29 cellular contexts compared by ENCODE assay signal in the genomic region with DNA sequence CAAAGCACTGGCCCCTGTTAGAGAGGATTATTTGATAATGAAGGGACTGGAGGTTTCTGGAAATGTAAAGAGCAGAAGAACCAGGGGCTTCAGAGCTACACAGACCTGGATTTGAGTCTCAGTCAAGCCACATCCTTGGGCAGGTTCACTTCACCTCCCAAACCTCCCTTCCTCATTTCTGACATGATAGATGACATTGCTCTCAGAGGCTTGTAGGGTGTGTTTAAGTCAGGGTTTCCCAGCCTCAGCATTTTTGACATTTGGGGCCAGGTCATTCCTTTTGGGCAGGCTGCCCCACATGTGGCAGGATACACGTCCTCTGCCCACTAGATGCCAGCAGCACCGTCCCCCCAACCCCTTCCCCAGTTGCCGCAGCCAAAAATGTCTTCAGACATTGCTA.
"Had no signal": no experiment of that assay in that cellular context is flagged by ENCODE, and none has a peak within 500 bp of the region (broad histone marks: within the 10 kb centered on the region; RNA-seq: fewer than 3 reads in every experiment).

No MANE protein-coding gene starts in this region.

- H3K79me2 ChIP-seq: hepatocyte had no signal

- H3K36me3 ChIP-seq: colonic mucosa, esophagus muscularis mucosa, esophagus squamous epithelium, gastrocnemius medialis, gastroesophageal sphincter, heart left ventricle, heart right ventricle had no signal

- ATAC-seq: effector memory CD8-positive, alpha-beta T cell; esophagus mucosa; foreskin keratinocyte; gastrocnemius medialis; gastroesophageal sphincter; heart left ventricle; heart right ventricle had no signal

- FAIRE-seq: endometrium, endothelial cell of umbilical vein, frontal cortex had no signal

- H2AFZ ChIP-seq: hepatocyte had no signal

- H3K4me3 Mint-ChIP-seq: dendritic cell treated with granulocyte-macrophage colony-stimulating factor and Interleukin-4, amounts not matched to agents 40 ng/mL and 50 ng/mL, for 4 days; effector memory CD8-positive, alpha-beta T cell; endodermal cell had no signal

- H3K9me3 Mint-ChIP-seq: dendritic cell treated with granulocyte-macrophage colony-stimulating factor and Interleukin-4, amounts not matched to agents 40 ng/mL and 50 ng/mL, for 4 days; effector memory CD8-positive, alpha-beta T cell; endodermal cell had no signal

- H3K27ac Mint-ChIP-seq: dendritic cell treated with granulocyte-macrophage colony-stimulating factor and Interleukin-4, amounts not matched to agents 40 ng/mL and 50 ng/mL, for 4 days; effector memory CD8-positive, alpha-beta T cell; endodermal cell had no signal

- H3K9me3 ChIP-seq: colonic mucosa, esophagus muscularis mucosa, esophagus squamous epithelium, gastrocnemius medialis, gastroesophageal sphincter, heart left ventricle, heart right ventricle had no signal

- H3K27ac ChIP-seq: colonic mucosa, coronary artery, dorsolateral prefrontal cortex, epithelial cell of prostate, esophagus muscularis mucosa, esophagus squamous epithelium, foreskin keratinocyte, gastrocnemius medialis, gastroesophageal sphincter, heart left ventricle, heart right ventricle, hepatocyte had no signal

- H3K4me1 ChIP-seq: colonic mucosa, esophagus muscularis mucosa, esophagus squamous epithelium, foreskin keratinocyte, gastrocnemius medialis, gastroesophageal sphincter, heart left ventricle, heart right ventricle had no signal

- H3K4me3 ChIP-seq: colonic mucosa, coronary artery, dorsolateral prefrontal cortex, esophagus muscularis mucosa, esophagus squamous epithelium, gastrocnemius medialis, gastroesophageal sphincter, heart left ventricle, heart right ventricle, hepatocyte had no signal

- H3K27me3 ChIP-seq: colonic mucosa had no signal

- DNase-seq: colonic mucosa; cortex of kidney; dermis blood vessel endothelial cell; dorsolateral prefrontal cortex; effector CD4-positive, alpha-beta T cell; effector CD8-positive, alpha-beta T cell; effector memory CD4-positive, alpha-beta T cell; effector memory CD8-positive, alpha-beta T cell; endodermal cell; erythroblast; esophagus squamous epithelium; foreskin fibroblast; foreskin keratinocyte; foreskin melanocyte; gastrocnemius medialis; glutamatergic neuron; head of caudate nucleus; heart left ventricle; heart right ventricle had no signal

- H3K4me2 ChIP-seq: hepatocyte had no signal
